Comparison of ENCODE assay signal across 7 cellular contexts in genomic region chr7:112390945-112391821, GRCh38. TPM values are rescaled to one million over a fixed set of nuclear protein-coding genes. Genes with fewer than 3 reads are reported as not detected.
DNase-seq lines count a peak whose midpoint lies in the region; ATAC-seq and TF ChIP-seq lines count a peak whose summit lies in the region.
"Not testable (repeated sequence)": the region's sequence is repeated elsewhere in the genome, so short reads cannot be mapped to it uniquely, and the experiment has no call there.

No MANE protein-coding gene starts in this region.

- 2 to 3% methylated on average over 40 to 70 of the region's 70 CpGs for WGBS in esophagus, 2 donors

- not testable (repeated sequence) for H3K9me3 Mint-ChIP-seq in memory B cell

- TF ChIP-seq CTCF in GM12875 (IDR thresholded peaks at IDR 0.05; ENCODE audit: borderline replicate concordance, insufficient read depth, low read depth, low read length), result not testable (repeated sequence)

- not testable (repeated sequence) for H3K36me3 ChIP-seq in esophagus (ENCODE audit: control insufficient read depth in 2 of 2, insufficient read depth in 2 of 2, low read length in 1 of 2)

- ATAC-seq in memory B cell (ENCODE audit: low read depth), result peak; percentile 59

- peak overlapping the region in 1 of 2 donors; percentile 30 for H3K27ac ChIP-seq in esophagus (ENCODE audit: low read depth in 2 of 2, low read length in 1 of 2)

- DNase-seq in NCI-H2029 (lab: John Stamatoyannopoulos, UW), result peak; percentile 37
- DNase-seq in T-helper 1 cell, result peak; percentile 12 to 39 (median 24)
- DNase-seq in activated naive CD4-positive, alpha-beta T cell (lab: John Stamatoyannopoulos, UW), result peak; percentile 5 to 60 (median 19)
- DNase-seq in memory B cell (ENCODE audit: low spot score in 2 of 2), result peak; percentile 30 to 41
- DNase-seq in stimulated activated CD4-positive, alpha-beta T cell treated with anti-CD3 and anti-CD28 coated beads, Interleukin-15, amount 100 ng/mL, for 1 hour (ENCODE audit: low read depth in 1 of 2, low spot score in 1 of 2), result peak; percentile 20 to 46

- not testable (repeated sequence) for H3K4me1 ChIP-seq in esophagus (ENCODE audit: control insufficient read depth in 2 of 2, insufficient read depth in 2 of 2, low read length in 1 of 2)

- H3K36me3 Mint-ChIP-seq in memory B cell, result not testable (repeated sequence)

- H3K4me3 ChIP-seq in GM12875 (ENCODE audit: low read depth, low read length) (peak overlapping the region; percentile 59), esophagus (ENCODE audit: low read depth in 1 of 2, low read length in 2 of 2) (peak overlapping the region; percentile 39 to 53)

- not testable (repeated sequence) for H3K4me1 Mint-ChIP-seq in memory B cell

- not testable (repeated sequence) for H3K27ac Mint-ChIP-seq in memory B cell

- not testable (repeated sequence) for H3K9me3 ChIP-seq in esophagus (ENCODE audit: control insufficient read depth in 2 of 2, insufficient read depth in 1 of 2, low read depth in 1 of 2, low read length in 1 of 2)

- H3K27me3 ChIP-seq in esophagus (ENCODE audit: control insufficient read depth in 1 of 2, insufficient read depth in 2 of 2, low read length in 2 of 2), result not testable (repeated sequence)

- not testable (repeated sequence) for H3K27me3 Mint-ChIP-seq in memory B cell

- H3K4me3 Mint-ChIP-seq in memory B cell, result peak overlapping the region; percentile 84

RNA-seq across cellular contexts. Expression of gene IFRD1, which starts 59.1 kb away (rescaled TPM):
- polyA plus RNA-seq in esophagus, result 10 to 100 TPM; 25.1 to 33.3 TPM
